ENCODE assay signal across 20 cellular contexts in genomic region chr13:97786510-97786909, GRCh38.
"Had no signal": no experiment of that assay in that cellular context is flagged by ENCODE, and none has a peak within 500 bp of the region (broad histone marks: within the 10 kb centered on the region; RNA-seq: fewer than 3 reads in every experiment).

No MANE protein-coding gene starts in this region.

- H3K36me3 Mint-ChIP-seq: stimulated activated naive B cell treated with anti-CD40 and anti-IgM and Interleukin-4, amounts not matched to agents 10 μg/mL and 1 μg/mL and 100 μg/mL, for 72 hours had no signal

- H3K27me3 ChIP-seq: dorsolateral prefrontal cortex, gastroesophageal sphincter, neutrophil, spleen had no signal

- H3K4me3 Mint-ChIP-seq: immature natural killer cell; naive thymus-derived CD4-positive, alpha-beta T cell; nephron progenitor cell; stimulated activated naive B cell treated with anti-CD40 and anti-IgM and Interleukin-4, amounts not matched to agents 10 μg/mL and 1 μg/mL and 100 μg/mL, for 72 hours; stimulated activated naive CD8-positive, alpha-beta T cell treated with anti-CD3 and anti-CD28 coated beads, Interleukin-15, amount 100 ng/mL, for 72 hours had no signal

- H3K9me3 ChIP-seq: neutrophil, psoas muscle had no signal

- H3K27me3 Mint-ChIP-seq: stimulated activated naive B cell treated with anti-CD40 and anti-IgM and Interleukin-4, amounts not matched to agents 10 μg/mL and 1 μg/mL and 100 μg/mL, for 72 hours had no signal

- H3K27ac Mint-ChIP-seq: immature natural killer cell; naive thymus-derived CD4-positive, alpha-beta T cell; nephron progenitor cell; stimulated activated naive B cell treated with anti-CD40 and anti-IgM and Interleukin-4, amounts not matched to agents 10 μg/mL and 1 μg/mL and 100 μg/mL, for 72 hours; stimulated activated naive CD8-positive, alpha-beta T cell treated with anti-CD3 and anti-CD28 coated beads, Interleukin-15, amount 100 ng/mL, for 72 hours had no signal

- H3K4me1 ChIP-seq: gastroesophageal sphincter, psoas muscle, spleen had no signal

- ATAC-seq: gastroesophageal sphincter; naive thymus-derived CD4-positive, alpha-beta T cell; psoas muscle; sciatic nerve; stimulated activated naive B cell treated with anti-CD40 and anti-IgM and Interleukin-4, amounts not matched to agents 10 μg/mL and 1 μg/mL and 100 μg/mL, for 72 hours; stimulated activated naive CD8-positive, alpha-beta T cell treated with anti-CD3 and anti-CD28 coated beads, Interleukin-15, amount 100 ng/mL, for 72 hours had no signal

- DNase-seq: dorsolateral prefrontal cortex; effector CD8-positive, alpha-beta T cell; foreskin fibroblast; glutamatergic neuron; immature natural killer cell; naive thymus-derived CD4-positive, alpha-beta T cell; nephron progenitor cell; psoas muscle; retina; spleen; stimulated activated CD4-positive, alpha-beta T cell treated with anti-CD3 and anti-CD28 coated beads, Interleukin-15, amount 100 ng/mL, for 24 hours; stimulated activated CD4-positive, alpha-beta T cell treated with anti-CD3 and anti-CD28 coated beads, Interleukin-1b, Interleukin-23, amount 100 ng/mL, for 48 hours; stimulated activated CD4-positive, alpha-beta T cell treated with anti-CD3 and anti-CD28 coated beads, Interleukin-4, amount 100 ng/mL, for 24 hours; stimulated activated naive B cell treated with anti-CD40 and anti-IgM and Interleukin-4, amounts not matched to agents 10 μg/mL and 1 μg/mL and 100 μg/mL, for 72 hours; stimulated activated naive CD8-positive, alpha-beta T cell treated with anti-CD3 and anti-CD28 coated beads, Interleukin-15, amount 100 ng/mL, for 72 hours; trophoblast cell had no signal

- H3K36me3 ChIP-seq: gastroesophageal sphincter, neutrophil, spleen had no signal

- H3K4me3 ChIP-seq: coronary artery, dorsolateral prefrontal cortex, gastroesophageal sphincter, psoas muscle, spleen had no signal

- H3K4me1 Mint-ChIP-seq: immature natural killer cell; naive thymus-derived CD4-positive, alpha-beta T cell; nephron progenitor cell; stimulated activated naive B cell treated with anti-CD40 and anti-IgM and Interleukin-4, amounts not matched to agents 10 μg/mL and 1 μg/mL and 100 μg/mL, for 72 hours; stimulated activated naive CD8-positive, alpha-beta T cell treated with anti-CD3 and anti-CD28 coated beads, Interleukin-15, amount 100 ng/mL, for 72 hours had no signal

- H3K27ac ChIP-seq: coronary artery, dorsolateral prefrontal cortex, gastroesophageal sphincter, neutrophil, psoas muscle, spleen had no signal
